In the genomic region with DNA sequence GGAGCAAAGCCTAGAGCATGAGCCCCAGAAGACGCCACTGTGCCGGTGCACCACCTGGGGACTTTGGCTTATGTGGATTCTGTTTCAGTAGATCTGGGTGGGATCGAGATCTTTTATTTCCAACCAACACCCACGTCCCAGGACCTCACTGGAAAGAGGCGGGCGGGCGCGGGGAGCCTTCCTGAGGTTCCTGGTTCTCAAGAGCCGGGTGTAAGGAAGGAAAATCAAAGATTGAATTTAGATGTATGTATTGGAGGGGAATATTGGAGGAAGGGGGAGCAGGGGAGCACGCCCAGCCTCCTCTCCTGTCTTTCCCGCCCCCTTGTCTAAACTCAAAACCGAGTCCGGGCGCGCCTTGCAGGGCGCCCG, we compare ENCODE assay signal across 10 cellular contexts. TPM values are rescaled to one million over a fixed set of nuclear protein-coding genes. Genes with fewer than 3 reads are reported as not detected.
A peak's percentile ranks its signal among the peaks of the same experiment; 100 is the strongest.
DNase-seq lines count a peak whose midpoint lies in the region; ATAC-seq and TF ChIP-seq lines count a peak whose summit lies in the region.
"Had no signal": no experiment of that assay in that cellular context is flagged by ENCODE, and none has a peak within 500 bp of the region (broad histone marks: within the 10 kb centered on the region; RNA-seq: fewer than 3 reads in every experiment).

No MANE protein-coding gene starts in this region.

- no peaks in the 10 kb centered on the region for H3K36me3 ChIP-seq in mucosa of descending colon (ENCODE audit: low read depth)

- peaks cover 23% of the 10 kb centered on the region for H3K4me1 Mint-ChIP-seq in activated naive CD4-positive, alpha-beta T cell treated with anti-CD3 and anti-CD28 coated beads, Interleukin-2, amount 10 ng/mL, durations not matched to agents 7 days and 5 days
- peaks cover 28% of the 10 kb centered on the region for H3K4me1 Mint-ChIP-seq in T-helper 17 cell
- H3K4me1 Mint-ChIP-seq in stimulated activated naive B cell treated with anti-CD40 and anti-IgM and Interleukin-4, amounts not matched to agents 10 μg/mL and 1 μg/mL and 100 μg/mL, for 72 hours = peaks cover 24 to 39% of the 10 kb centered on the region in 2 donors

- peaks cover 6% of the 10 kb centered on the region for H3K36me3 Mint-ChIP-seq in activated naive CD4-positive, alpha-beta T cell treated with anti-CD3 and anti-CD28 coated beads, Interleukin-2, amount 10 ng/mL, durations not matched to agents 7 days and 5 days
- H3K36me3 Mint-ChIP-seq in T-helper 17 cell (ENCODE audit: low read depth) = peaks cover 19% of the 10 kb centered on the region
- H3K36me3 Mint-ChIP-seq in stimulated activated naive B cell treated with anti-CD40 and anti-IgM and Interleukin-4, amounts not matched to agents 10 μg/mL and 1 μg/mL and 100 μg/mL, for 72 hours = peaks cover 0 to 3% of the 10 kb centered on the region in 2 donors

- DNase-seq in activated naive CD4-positive, alpha-beta T cell treated with anti-CD3 and anti-CD28 coated beads, Interleukin-2, amount 10 ng/mL, durations not matched to agents 7 days and 5 days = no peak
- DNase-seq in activated naive CD4-positive, alpha-beta T cell (lab: John Stamatoyannopoulos, UW) = no peak
- DNase-seq in T-helper 17 cell (no peak), mucosa of descending colon (no peak), AG08396 (ENCODE audit: low spot score) (no peak)
- DNase-seq in stimulated activated naive B cell treated with anti-CD40 and anti-IgM and Interleukin-4, amounts not matched to agents 10 μg/mL and 1 μg/mL and 100 μg/mL, for 72 hours = no peak
- DNase-seq in activated effector memory CD4-positive, alpha-beta T cell treated with Interleukin-2 at 50 U/mL for 16 hours = no peak
- DNase-seq: HFFc6 had no signal

- H3K9me3 ChIP-seq in T-helper 17 cell (ENCODE audit: control insufficient read depth, low read length, poor library complexity, severe bottlenecking) = no peaks in the 10 kb centered on the region
- H3K9me3 ChIP-seq in iPS-18c (ENCODE audit: control insufficient read depth, insufficient read depth, low read length) = peaks cover 3% of the 10 kb centered on the region
- H3K9me3 ChIP-seq in mucosa of descending colon = no peaks in the 10 kb centered on the region

- peak overlapping the region; percentile 46 for H3K4me3 ChIP-seq in iPS-18c (ENCODE audit: insufficient read depth, low read depth, low read length)
- no peak overlapping the region for H3K4me3 ChIP-seq in mucosa of descending colon

- no peak overlapping the region for H3K27ac Mint-ChIP-seq in activated naive CD4-positive, alpha-beta T cell treated with anti-CD3 and anti-CD28 coated beads, Interleukin-2, amount 10 ng/mL, durations not matched to agents 7 days and 5 days
- H3K27ac Mint-ChIP-seq in T-helper 17 cell = no peak overlapping the region
- peak overlapping the region; percentile 1 for H3K27ac Mint-ChIP-seq in stimulated activated naive B cell treated with anti-CD40 and anti-IgM and Interleukin-4, amounts not matched to agents 10 μg/mL and 1 μg/mL and 100 μg/mL, for 72 hours
- H3K27ac Mint-ChIP-seq: HFFc6 had no signal

- intact Hi-C loops in mucosa of descending colon (cut with DNase I, micrococcal nuclease) = no loop called here

- CTCF ChIA-PET in activated naive CD4-positive, alpha-beta T cell treated with anti-CD3 and anti-CD28 coated beads, Interleukin-2, amount 10 ng/mL, durations not matched to agents 7 days and 5 days (lab: Charles Lee) = interaction anchor here (1.0 kb wide), 1 partner anchor 9 kb away, joined by 3 read pairs; no protein-coding TSS in a partner anchor

- no peaks in the 10 kb centered on the region for H3K9me3 Mint-ChIP-seq in activated naive CD4-positive, alpha-beta T cell treated with anti-CD3 and anti-CD28 coated beads, Interleukin-2, amount 10 ng/mL, durations not matched to agents 7 days and 5 days
- peaks cover 0 to 1% of the 10 kb centered on the region in 2 donors for H3K9me3 Mint-ChIP-seq in stimulated activated naive B cell treated with anti-CD40 and anti-IgM and Interleukin-4, amounts not matched to agents 10 μg/mL and 1 μg/mL and 100 μg/mL, for 72 hours
- H3K9me3 Mint-ChIP-seq: HFFc6 had no signal

- H3K27me3 Mint-ChIP-seq in activated naive CD4-positive, alpha-beta T cell treated with anti-CD3 and anti-CD28 coated beads, Interleukin-2, amount 10 ng/mL, durations not matched to agents 7 days and 5 days = peaks cover 96% of the 10 kb centered on the region
- peaks cover 94% of the 10 kb centered on the region for H3K27me3 Mint-ChIP-seq in T-helper 17 cell
- peaks cover 77 to 86% of the 10 kb centered on the region in 2 donors for H3K27me3 Mint-ChIP-seq in stimulated activated naive B cell treated with anti-CD40 and anti-IgM and Interleukin-4, amounts not matched to agents 10 μg/mL and 1 μg/mL and 100 μg/mL, for 72 hours

- no peak for TF ChIP-seq CTCF in mucosa of descending colon (IDR thresholded peaks at IDR 0.05)

- peak overlapping the region; percentile 13 for H3K4me3 Mint-ChIP-seq in activated naive CD4-positive, alpha-beta T cell treated with anti-CD3 and anti-CD28 coated beads, Interleukin-2, amount 10 ng/mL, durations not matched to agents 7 days and 5 days
- peak overlapping the region; percentile 77 for H3K4me3 Mint-ChIP-seq in T-helper 17 cell
- peak overlapping the region; percentile 22 to 31 for H3K4me3 Mint-ChIP-seq in stimulated activated naive B cell treated with anti-CD40 and anti-IgM and Interleukin-4, amounts not matched to agents 10 μg/mL and 1 μg/mL and 100 μg/mL, for 72 hours
- H3K4me3 Mint-ChIP-seq: HFFc6 had no signal

- peaks cover 3% of the 10 kb centered on the region for H3K4me1 ChIP-seq in mucosa of descending colon (ENCODE audit: low read depth)

- ATAC-seq in T-helper 17 cell (no peak), mucosa of descending colon (no peak)
- no peak for ATAC-seq in stimulated activated naive B cell treated with anti-CD40 and anti-IgM and Interleukin-4, amounts not matched to agents 10 μg/mL and 1 μg/mL and 100 μg/mL, for 72 hours (replicated peaks)

RNA-seq across cellular contexts. Expression of a gene that starts 6.2 kb away (rescaled TPM):
- not detected for total RNA-seq in T-helper 17 cell
- not detected for total RNA-seq in mucosa of descending colon
- total RNA-seq: HFFc6, skeletal muscle tissue had no signal

RNA-seq across cellular contexts. Expression of a gene that starts 50.4 kb away (rescaled TPM):
- total RNA-seq in T-helper 17 cell (under 1 TPM in 1 of 2 donors, not detected in 1; 0.50 TPM), mucosa of descending colon (not detected)
- total RNA-seq: HFFc6, skeletal muscle tissue had no signal

Comparison
In these comparisons a context has a peak if more than half of its experiments do, and no peak if none do; other contexts are left out.
1. H3K4me3 Mint-ChIP-seq: peak in every context shown above with its lines; median percentile 77 in T-helper 17 cell; 26 in stimulated activated naive B cell treated with anti-CD40 and anti-IgM and Interleukin-4, amounts not matched to agents 10 μg/mL and 1 μg/mL and 100 μg/mL, for 72 hours; 13 in activated naive CD4-positive, alpha-beta T cell treated with anti-CD3 and anti-CD28 coated beads, Interleukin-2, amount 10 ng/mL, durations not matched to agents 7 days and 5 days.